7 cellular contexts compared by ENCODE assay signal in genomic region chr10:123135415-123136141, GRCh38. TPM values are rescaled to one million over a fixed set of nuclear protein-coding genes. Genes with fewer than 3 reads are reported as not detected.
A peak's percentile ranks its signal among the peaks of the same experiment; 100 is the strongest.
DNase-seq lines count a peak whose midpoint lies in the region; ATAC-seq and TF ChIP-seq lines count a peak whose summit lies in the region.

Gene HMX3, plus strand, starts transcription at chr10:123135970. Its CDS starts 81 bp downstream, at chr10:123136051.

- H3K27me3 Mint-ChIP-seq in activated T-cell treated with anti-CD3 and anti-CD28 coated beads, Interleukin-2, amount 50 U/mL, for 72 hours (ENCODE audit: low read depth): peaks cover 76% of the 10 kb centered on the region

- peak; percentile 86 for DNase-seq in GM13977 (ENCODE audit: low spot score)
- peak; percentile 34 for DNase-seq in NCI-H128 (lab: John Stamatoyannopoulos, UW; ENCODE audit: unreplicated experiment)
- peak; percentile 59 to 68 for DNase-seq in activated T-cell treated with anti-CD3 and anti-CD28 coated beads, Interleukin-2, amount 50 U/mL, for 72 hours
- DNase-seq in lower leg skin (ENCODE audit: low spot score in 2 of 2): peak in 1 of 2 donors; percentile 83
- no peak for DNase-seq in dedifferentiated amniotic fluid mesenchymal stem cell (ENCODE audit: extremely low spot score)

- TF ChIP-seq POLR2A in lower leg skin (IDR thresholded peaks at IDR 0.05): no peak

- no peak within 1 kb of the TSS for H3K27ac Mint-ChIP-seq in activated T-cell treated with anti-CD3 and anti-CD28 coated beads, Interleukin-2, amount 50 U/mL, for 72 hours

- intact Hi-C loops in lower leg skin (cut with DNase I; ENCODE audit: low total_unique reads): no loop called here

- H3K4me3 Mint-ChIP-seq in activated T-cell treated with anti-CD3 and anti-CD28 coated beads, Interleukin-2, amount 50 U/mL, for 72 hours: peak within 1 kb of the TSS; percentile 81 to 87

- 1 to 3% methylated on average over 46 to 48 of the region's 76 CpGs for WGBS in lower leg skin, 2 donors

- in situ Hi-C loops in GM13977 (cut with MboI; ENCODE audit: low pct_unique_long_range_greater_than_20kb, low sequenced_read_pairs, unreplicated experiment): no loop called here

- H3K4me1 Mint-ChIP-seq in activated T-cell treated with anti-CD3 and anti-CD28 coated beads, Interleukin-2, amount 50 U/mL, for 72 hours (ENCODE audit: low read depth): peaks cover 41% of the 10 kb centered on the region

- H3K36me3 Mint-ChIP-seq in activated T-cell treated with anti-CD3 and anti-CD28 coated beads, Interleukin-2, amount 50 U/mL, for 72 hours (ENCODE audit: insufficient read depth in 2 of 2): peaks cover 0 to 2% of the 10 kb centered on the region in 2 donors

- peak; percentile 63 for ATAC-seq in activated T-cell treated with anti-CD3 and anti-CD28 coated beads, Interleukin-2, amount 50 U/mL, for 72 hours (replicated peaks in 1 of 2)
- no peak for ATAC-seq in GM18520 (IDR thresholded peaks at IDR 0.05; ENCODE audit: unreplicated experiment)
- ATAC-seq in GM19467 (IDR thresholded peaks at IDR 0.05; ENCODE audit: unreplicated experiment): no peak

- H3K9me3 Mint-ChIP-seq in activated T-cell treated with anti-CD3 and anti-CD28 coated beads, Interleukin-2, amount 50 U/mL, for 72 hours: no peaks in the 10 kb centered on the region

- peak within 1 kb of the TSS; percentile 13 for H3K4me3 ChIP-seq in lower leg skin (ENCODE audit: low read depth, poor library complexity, severe bottlenecking)

- TF ChIP-seq CTCF in GM13977 (IDR thresholded peaks at IDR 0.05; ENCODE audit: extremely low read depth, insufficient read depth, missing control alignments) (no peak), lower leg skin (IDR thresholded peaks at IDR 0.05) (no peak)

RNA-seq across cellular contexts. Expression of gene HMX3, which starts in this region (rescaled TPM):
- 1 to 10 TPM; 1.2 to 2.0 TPM for total RNA-seq in activated T-cell treated with anti-CD3 and anti-CD28 coated beads, Interleukin-2, amount 50 U/mL, for 72 hours
- not detected for total RNA-seq in lower leg skin

Comparison
In these comparisons a context has a peak if more than half of its experiments do, and no peak if none do; other contexts are left out.
1. ATAC-seq: peak in activated T-cell treated with anti-CD3 and anti-CD28 coated beads, Interleukin-2, amount 50 U/mL, for 72 hours (2 of 2); none in GM18520 (single experiment) and GM19467 (single experiment).